Comparison of ENCODE assay signal across 8 cellular contexts in genomic region chr1:210373878-210374599, GRCh38. TPM values are rescaled to one million over a fixed set of nuclear protein-coding genes. Genes with fewer than 3 reads are reported as not detected.
DNase-seq lines count a peak whose midpoint lies in the region; ATAC-seq and TF ChIP-seq lines count a peak whose summit lies in the region.

No MANE protein-coding gene starts in this region.

- H3K4me1 ChIP-seq in right atrium auricular region = no peaks in the 10 kb centered on the region

- H3K4me3 ChIP-seq in right atrium auricular region = no peak overlapping the region

- peak; percentile 37 to 64 for TF ChIP-seq CTCF in right atrium auricular region (IDR thresholded peaks at IDR 0.05)

- H3K27me3 ChIP-seq in right atrium auricular region = no peaks in the 10 kb centered on the region

- H3K27ac ChIP-seq in right atrium auricular region = peak overlapping the region in 1 of 2 donors; percentile 9

- TF ChIP-seq POLR2A in Raji (IDR thresholded peaks at IDR 0.05; ENCODE audit: insufficient read depth, low read depth, low read length) = peak; percentile 98

- H3K9me3 ChIP-seq in right atrium auricular region = no peaks in the 10 kb centered on the region

- H3K36me3 ChIP-seq in right atrium auricular region = no peaks in the 10 kb centered on the region

- peak; percentile 99 for DNase-seq in ELR (ENCODE audit: low read depth)
- peak; percentile 64 for DNase-seq in HPDE6-E6E7 (ENCODE audit: extremely low spot score)
- peak; percentile 79 for DNase-seq in activated naive CD4-positive, alpha-beta T cell treated with Interleukin-2 at 50 U/mL for 16 hours
- no peak for DNase-seq in right atrium auricular region (ENCODE audit: low spot score)
- DNase-seq in stimulated activated CD4-positive, alpha-beta T cell treated with anti-CD3 and anti-CD28 coated beads, Interleukin-12 subunit alpha, Interleukin-12 subunit beta, amount 100 ng/mL, for 4 hours = peak; percentile 53
- no peak for DNase-seq in midbrain (lab: John Stamatoyannopoulos, UW)

- ATAC-seq in GM21367 (IDR thresholded peaks at IDR 0.05; ENCODE audit: unreplicated experiment) = peak; percentile 83

RNA-seq across cellular contexts. Expression of gene HHAT, which starts 45.3 kb away (rescaled TPM):
- total RNA-seq in right atrium auricular region = 1 to 10 TPM; 1.6 to 2.0 TPM

Comparison
In these comparisons a context has a peak if more than half of its experiments do, and no peak if none do; other contexts are left out.
1. DNase-seq: peak in ELR (single experiment), HPDE6-E6E7 (single experiment), activated naive CD4-positive, alpha-beta T cell treated with Interleukin-2 at 50 U/mL for 16 hours (single experiment) and stimulated activated CD4-positive, alpha-beta T cell treated with anti-CD3 and anti-CD28 coated beads, Interleukin-12 subunit alpha, Interleukin-12 subunit beta, amount 100 ng/mL, for 4 hours (single experiment); none in right atrium auricular region (single experiment) and midbrain (single experiment).